In the genomic region with DNA sequence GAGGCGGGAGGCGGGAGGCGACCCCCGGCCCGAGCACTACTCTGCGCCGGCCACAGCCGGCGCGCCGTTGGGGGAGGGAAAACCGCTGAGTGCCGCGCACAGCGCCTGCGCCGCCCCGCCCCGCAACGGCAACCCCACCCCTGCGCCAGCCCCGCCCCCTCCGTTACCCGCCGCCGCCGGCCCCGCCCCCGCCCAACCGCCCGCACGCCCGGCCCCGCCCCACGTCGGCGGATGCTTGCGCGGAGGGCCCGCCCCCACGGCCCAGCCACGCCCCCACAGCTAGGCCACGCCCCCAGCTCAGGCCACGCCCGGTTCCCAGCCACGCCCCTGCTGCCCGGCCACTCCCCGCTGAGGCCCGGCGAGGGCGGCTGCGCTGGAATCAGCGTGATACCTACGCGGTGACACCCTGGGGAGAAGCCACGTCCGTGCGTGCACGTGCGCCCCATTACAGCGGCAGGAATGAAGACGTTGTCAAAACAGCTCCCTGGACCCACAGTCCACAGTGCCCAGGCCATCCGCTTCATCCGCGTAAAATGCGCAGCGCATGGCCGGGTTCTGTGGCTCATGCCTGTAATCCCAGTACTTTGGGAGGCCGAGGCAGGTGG, we compare ENCODE assay signal across 8 cellular contexts. TPM values are rescaled to one million over a fixed set of nuclear protein-coding genes. Genes with fewer than 3 reads are reported as not detected.
DNase-seq lines count a peak whose midpoint lies in the region; ATAC-seq and TF ChIP-seq lines count a peak whose summit lies in the region.

Gene TCFL5 (minus strand): TSS at position 91 of the 605 bp plus-strand sequence. CDS start 152 bp downstream, outside the sequence.

- peaks cover 16% of the 10 kb centered on the region for H3K4me1 Mint-ChIP-seq in dendritic cell treated with granulocyte-macrophage colony-stimulating factor and Interleukin-4, amounts not matched to agents 40 ng/mL and 50 ng/mL, for 4 days (ENCODE audit: low read depth)

- H3K27ac ChIP-seq in liver (ENCODE audit: low read depth in 1 of 2, low read length in 2 of 2) = no peak within 1 kb of the TSS

- ATAC-seq in GM18511 (IDR thresholded peaks at IDR 0.05; ENCODE audit: unreplicated experiment) (peak; percentile 71), HG03135 (IDR thresholded peaks at IDR 0.05; ENCODE audit: unreplicated experiment) (peak; percentile 54)

- H3K4me3 ChIP-seq in liver (ENCODE audit: low read depth in 1 of 3, low read length in 3 of 3) = peak within 1 kb of the TSS; percentile 11 to 90 (median 31)

- H3K9ac ChIP-seq in liver (ENCODE audit: low read depth in 1 of 2, low read length in 2 of 2) = no peak within 1 kb of the TSS

- H3K27me3 Mint-ChIP-seq in dendritic cell treated with granulocyte-macrophage colony-stimulating factor and Interleukin-4, amounts not matched to agents 40 ng/mL and 50 ng/mL, for 4 days = peaks cover 22% of the 10 kb centered on the region

- intact Hi-C loops in dendritic cell treated with granulocyte-macrophage colony-stimulating factor and Interleukin-4, amounts not matched to agents 40 ng/mL and 50 ng/mL, for 4 days (cut with micrococcal nuclease) = loop anchor here (5.0 kb wide), 1 partner anchor 90 kb away; the partner anchor contains the start of gene SLC17A9

- H3K9me3 Mint-ChIP-seq in dendritic cell treated with granulocyte-macrophage colony-stimulating factor and Interleukin-4, amounts not matched to agents 40 ng/mL and 50 ng/mL, for 4 days = no peaks in the 10 kb centered on the region

- 9% methylated on average over 69 of the region's 69 CpGs for WGBS in liver

- no peak for TF ChIP-seq RAD21 in liver (IDR thresholded peaks at IDR 0.05)

- peak within 1 kb of the TSS; percentile 56 for H3K4me3 Mint-ChIP-seq in dendritic cell treated with granulocyte-macrophage colony-stimulating factor and Interleukin-4, amounts not matched to agents 40 ng/mL and 50 ng/mL, for 4 days

- peaks cover 0 to 5% (median 3%) of the 10 kb centered on the region in 4 donors for H3K36me3 ChIP-seq in liver (ENCODE audit: control insufficient read depth in 4 of 4, insufficient read depth in 3 of 4, low read depth in 1 of 4, low read length in 3 of 4)

- peak within 1 kb of the TSS; percentile 70 for H3K27ac Mint-ChIP-seq in dendritic cell treated with granulocyte-macrophage colony-stimulating factor and Interleukin-4, amounts not matched to agents 40 ng/mL and 50 ng/mL, for 4 days

- no peak for TF ChIP-seq CTCF in liver (IDR thresholded peaks at IDR 0.05; ENCODE audit: low read depth, low read length, missing input control)

- no peaks in the 10 kb centered on the region for H3K9me3 ChIP-seq in liver (ENCODE audit: control insufficient read depth in 4 of 4, low read length in 3 of 4)

- H3K36me3 Mint-ChIP-seq in dendritic cell treated with granulocyte-macrophage colony-stimulating factor and Interleukin-4, amounts not matched to agents 40 ng/mL and 50 ng/mL, for 4 days (ENCODE audit: low read depth) = peaks cover 8% of the 10 kb centered on the region

- peaks cover 7 to 14% (median 12%) of the 10 kb centered on the region in 4 donors for H3K4me1 ChIP-seq in liver (ENCODE audit: control insufficient read depth in 4 of 4, insufficient read depth in 4 of 4, low read length in 3 of 4)

- H3K27me3 ChIP-seq in liver (ENCODE audit: control insufficient read depth in 4 of 4, insufficient read depth in 4 of 4, low read length in 3 of 4) = no peaks in the 10 kb centered on the region

- DNase-seq in A172 (ENCODE audit: low spot score) (peak; percentile 62), NCI-H69 (lab: John Stamatoyannopoulos, UW) (peak; percentile 86)
- DNase-seq in activated CD4-positive, alpha-beta T cell treated with anti-CD3 and anti-CD28 coated beads, Interleukin-2, amount 50 U/mL, for 1 hour = peak; percentile 92
- peak; percentile 93 for DNase-seq in stimulated activated CD4-positive, alpha-beta T cell treated with anti-CD3 and anti-CD28 coated beads, Interleukin-4, amount 100 ng/mL, for 24 hours

TF ChIP-seq in liver, 16 proteins besides CTCF, POLR2A, EP300 and RAD21:
- peak; percentile 49 for TF ChIP-seq SP1 (IDR thresholded peaks at IDR 0.05)
- no peak for TF ChIP-seq FOXA2 (IDR thresholded peaks at IDR 0.05)
- TF ChIP-seq HNF4A (conservative IDR thresholded peaks at IDR 0.05) = peak in 1 of 2 donors; percentile 20
- TF ChIP-seq NR2F2 (IDR thresholded peaks at IDR 0.05) = no peak
- TF ChIP-seq, protein P1, sequence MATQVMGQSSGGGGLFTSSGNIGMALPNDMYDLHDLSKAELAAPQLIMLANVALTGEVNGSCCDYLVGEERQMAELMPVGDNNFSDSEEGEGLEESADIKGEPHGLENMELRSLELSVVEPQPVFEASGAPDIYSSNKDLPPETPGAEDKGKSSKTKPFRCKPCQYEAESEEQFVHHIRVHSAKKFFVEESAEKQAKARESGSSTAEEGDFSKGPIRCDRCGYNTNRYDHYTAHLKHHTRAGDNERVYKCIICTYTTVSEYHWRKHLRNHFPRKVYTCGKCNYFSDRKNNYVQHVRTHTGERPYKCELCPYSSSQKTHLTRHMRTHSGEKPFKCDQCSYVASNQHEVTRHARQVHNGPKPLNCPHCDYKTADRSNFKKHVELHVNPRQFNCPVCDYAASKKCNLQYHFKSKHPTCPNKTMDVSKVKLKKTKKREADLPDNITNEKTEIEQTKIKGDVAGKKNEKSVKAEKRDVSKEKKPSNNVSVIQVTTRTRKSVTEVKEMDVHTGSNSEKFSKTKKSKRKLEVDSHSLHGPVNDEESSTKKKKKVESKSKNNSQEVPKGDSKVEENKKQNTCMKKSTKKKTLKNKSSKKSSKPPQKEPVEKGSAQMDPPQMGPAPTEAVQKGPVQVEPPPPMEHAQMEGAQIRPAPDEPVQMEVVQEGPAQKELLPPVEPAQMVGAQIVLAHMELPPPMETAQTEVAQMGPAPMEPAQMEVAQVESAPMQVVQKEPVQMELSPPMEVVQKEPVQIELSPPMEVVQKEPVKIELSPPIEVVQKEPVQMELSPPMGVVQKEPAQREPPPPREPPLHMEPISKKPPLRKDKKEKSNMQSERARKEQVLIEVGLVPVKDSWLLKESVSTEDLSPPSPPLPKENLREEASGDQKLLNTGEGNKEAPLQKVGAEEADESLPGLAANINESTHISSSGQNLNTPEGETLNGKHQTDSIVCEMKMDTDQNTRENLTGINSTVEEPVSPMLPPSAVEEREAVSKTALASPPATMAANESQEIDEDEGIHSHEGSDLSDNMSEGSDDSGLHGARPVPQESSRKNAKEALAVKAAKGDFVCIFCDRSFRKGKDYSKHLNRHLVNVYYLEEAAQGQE (IDR thresholded peaks at IDR 0.05) = no peak
- TF ChIP-seq HNF4G (IDR thresholded peaks at IDR 0.05) = no peak
- TF ChIP-seq, protein P2, sequence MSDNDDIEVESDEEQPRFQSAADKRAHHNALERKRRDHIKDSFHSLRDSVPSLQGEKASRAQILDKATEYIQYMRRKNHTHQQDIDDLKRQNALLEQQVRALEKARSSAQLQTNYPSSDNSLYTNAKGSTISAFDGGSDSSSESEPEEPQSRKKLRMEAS (IDR thresholded peaks at IDR 0.05) = peak; percentile 76
TF ChIP-seq in liver: peak in this region for 3.

RNA-seq across cellular contexts. Expression of gene TCFL5, which starts in this region (rescaled TPM):
- 23.7 and 24.1 TPM in 2 replicates for total RNA-seq in A172 (2014; rRNA removed; shearing (Covaris generic))
- total RNA-seq in liver = 1 to 10 TPM; 2.0 to 3.8 TPM
- 1 to 10 TPM in 1 of 2 donors, under 1 TPM in 1; 0.79 to 2.4 TPM for polyA plus RNA-seq in liver
